Comparison of ENCODE assay signal across 12 cellular contexts in genomic region chr6:85110943-85111342, GRCh38.
DNase-seq lines count a peak whose midpoint lies in the region; ATAC-seq and TF ChIP-seq lines count a peak whose summit lies in the region.
"Had no signal": no experiment of that assay in that cellular context is flagged by ENCODE, and none has a peak within 500 bp of the region (broad histone marks: within the 10 kb centered on the region; RNA-seq: fewer than 3 reads in every experiment).

No MANE protein-coding gene starts in this region.

- no peaks in the 10 kb centered on the region for H3K79me2 ChIP-seq in mammary epithelial cell (ENCODE audit: insufficient read depth, low read length)

- peak; percentile 43 for DNase-seq in NCI-H1105 treated with DMSO at 0.1 percent for 48 hours (lab: John Stamatoyannopoulos, UW)
- DNase-seq in NCI-H1105 (lab: John Stamatoyannopoulos, UW) = no peak
- DNase-seq in NCI-H748 (lab: John Stamatoyannopoulos, UW; ENCODE audit: unreplicated experiment) = peak; percentile 60
- no peak for DNase-seq in brain microvascular endothelial cell
- no peak for DNase-seq in tibial artery
- no peak for DNase-seq in natural killer cell treated with Interleukin-12 subunit alpha and Interleukin-12 subunit beta and Interleukin-15 and Interleukin-18, amount 100 ng/mL, for 72 hours (ENCODE audit: low spot score)
- DNase-seq in mammary epithelial cell = no peak
- no peak for DNase-seq in DMS 273 treated with DMSO at 0.1 percent for 48 hours (lab: John Stamatoyannopoulos, UW)
- DNase-seq: CD4-positive, CD25-positive, alpha-beta regulatory T cell; H7 had no signal

- ATAC-seq in natural killer cell treated with Interleukin-12 subunit alpha and Interleukin-12 subunit beta and Interleukin-15 and Interleukin-18, amount 100 ng/mL, for 72 hours = no peak

- H4K20me1 ChIP-seq in mammary epithelial cell (ENCODE audit: insufficient read depth, low read length) = no peaks in the 10 kb centered on the region
- H4K20me1 ChIP-seq: BLaER1 treated with 17β-estradiol and CSF1 and Interleukin-3, amounts not matched to agents 10 nM and 100 nM had no signal

- no peaks in the 10 kb centered on the region for H3K36me3 ChIP-seq in brain microvascular endothelial cell (replicated peaks)
- H3K36me3 ChIP-seq in tibial artery = no peaks in the 10 kb centered on the region
- H3K36me3 ChIP-seq in mammary epithelial cell (ENCODE audit: insufficient read depth, low read length) = no peaks in the 10 kb centered on the region
- H3K36me3 ChIP-seq: BLaER1 treated with 17β-estradiol and CSF1 and Interleukin-3, amounts not matched to agents 10 nM and 100 nM had no signal

- H3K4me1 Mint-ChIP-seq in natural killer cell treated with Interleukin-12 subunit alpha and Interleukin-12 subunit beta and Interleukin-15 and Interleukin-18, amount 100 ng/mL, for 72 hours (ENCODE audit: low read depth in 2 of 2) = no peaks in the 10 kb centered on the region
- H3K4me1 Mint-ChIP-seq: CD4-positive, CD25-positive, alpha-beta regulatory T cell had no signal

- H3K4me1 ChIP-seq in tibial artery = peaks cover 0 to 37% (median 6%) of the 10 kb centered on the region in 4 donors
- H3K4me1 ChIP-seq in mammary epithelial cell (ENCODE audit: insufficient read depth, low read length) = no peaks in the 10 kb centered on the region
- H3K4me1 ChIP-seq: BLaER1 treated with 17β-estradiol and CSF1 and Interleukin-3, amounts not matched to agents 10 nM and 100 nM had no signal

- WGBS in mammary epithelial cell (ENCODE audit: low coverage, missing lambda C conversion rate) = 78% methylated on average over 2 of the region's 2 CpGs

- BruUV-seq in mammary epithelial cell (replicated peaks; lab: Mats Ljungman, UMichigan) = no TSS peak

- dilution Hi-C loops in mammary epithelial cell (cut with HindIII; ENCODE audit: low sequenced_read_pairs) = no loop called here

- no peaks in the 10 kb centered on the region for H3K27me3 ChIP-seq in brain microvascular endothelial cell (replicated peaks)
- no peaks in the 10 kb centered on the region for H3K27me3 ChIP-seq in tibial artery
- peaks cover 6% of the 10 kb centered on the region for H3K27me3 ChIP-seq in mammary epithelial cell (ENCODE audit: insufficient read depth, low read length)
- H3K27me3 ChIP-seq: BLaER1 treated with 17β-estradiol and CSF1 and Interleukin-3, amounts not matched to agents 10 nM and 100 nM had no signal

- H2AFZ ChIP-seq in mammary epithelial cell (ENCODE audit: low read depth, low read length) = no peak overlapping the region

- CTCF ChIA-PET in mammary epithelial cell (lab: Charles Lee; ENCODE audit: low non-redundant PET) = no interaction called here

- H3K4me3 ChIP-seq in brain microvascular endothelial cell (ENCODE audit: low read depth, low read length) (no peak overlapping the region), tibial artery (no peak overlapping the region), mammary epithelial cell (replicated peaks in 1 of 3; ENCODE audit: insufficient read depth in 1 of 3, low read depth in 2 of 3, low read length in 3 of 3) (no peak overlapping the region)
- H3K4me3 ChIP-seq: BLaER1 treated with 17β-estradiol and CSF1 and Interleukin-3, amounts not matched to agents 10 nM and 100 nM had no signal

- TF ChIP-seq CTCF in brain microvascular endothelial cell (IDR thresholded peaks at IDR 0.05; ENCODE audit: low read depth, low read length, missing control alignments) (no peak), tibial artery (IDR thresholded peaks at IDR 0.05) (no peak), mammary epithelial cell (conservative IDR thresholded peaks at IDR 0.05 in 1 of 2, IDR thresholded peaks at IDR 0.05 in 1 of 2; ENCODE audit: extremely low read depth in 1 of 2, insufficient read depth in 1 of 2, low read depth in 1 of 2, low read length in 2 of 2) (no peak)

- H3K27ac Mint-ChIP-seq in natural killer cell treated with Interleukin-12 subunit alpha and Interleukin-12 subunit beta and Interleukin-15 and Interleukin-18, amount 100 ng/mL, for 72 hours = no peak overlapping the region
- H3K27ac Mint-ChIP-seq: CD4-positive, CD25-positive, alpha-beta regulatory T cell had no signal

- no peak overlapping the region for H3K9ac ChIP-seq in mammary epithelial cell (ENCODE audit: insufficient read depth, low read length)
- H3K9ac ChIP-seq: BLaER1 treated with 17β-estradiol and CSF1 and Interleukin-3, amounts not matched to agents 10 nM and 100 nM had no signal

- H3K27me3 Mint-ChIP-seq in natural killer cell treated with Interleukin-12 subunit alpha and Interleukin-12 subunit beta and Interleukin-15 and Interleukin-18, amount 100 ng/mL, for 72 hours = no peaks in the 10 kb centered on the region
- H3K27me3 Mint-ChIP-seq: CD4-positive, CD25-positive, alpha-beta regulatory T cell had no signal

- in situ Hi-C loops in brain microvascular endothelial cell (cut with HindIII; ENCODE audit: low pct_ligation_motif_present, low sequenced_read_pairs) (no loop called here), mammary epithelial cell (cut with MboI; ENCODE audit: low sequenced_read_pairs in 2 of 2) (no loop called here)

- H3K4me3 Mint-ChIP-seq in natural killer cell treated with Interleukin-12 subunit alpha and Interleukin-12 subunit beta and Interleukin-15 and Interleukin-18, amount 100 ng/mL, for 72 hours = no peak overlapping the region
- H3K4me3 Mint-ChIP-seq: CD4-positive, CD25-positive, alpha-beta regulatory T cell had no signal

- H3K4me2 ChIP-seq in mammary epithelial cell (ENCODE audit: insufficient read depth, low read depth, low read length) = no peak overlapping the region
- H3K4me2 ChIP-seq: BLaER1 treated with 17β-estradiol and CSF1 and Interleukin-3, amounts not matched to agents 10 nM and 100 nM had no signal

- intact Hi-C loops in tibial artery (cut with DNase I; ENCODE audit: low total_unique reads) = no loop called here
- intact Hi-C loops in mammary epithelial cell (cut with micrococcal nuclease) = no loop called here

- no peaks in the 10 kb centered on the region for H3K36me3 Mint-ChIP-seq in natural killer cell treated with Interleukin-12 subunit alpha and Interleukin-12 subunit beta and Interleukin-15 and Interleukin-18, amount 100 ng/mL, for 72 hours
- H3K36me3 Mint-ChIP-seq: CD4-positive, CD25-positive, alpha-beta regulatory T cell had no signal

- H3K27ac ChIP-seq in brain microvascular endothelial cell = peak overlapping the region; percentile 45
- H3K27ac ChIP-seq in tibial artery = peak overlapping the region; percentile 50 to 53
- H3K27ac ChIP-seq in mammary epithelial cell (ENCODE audit: insufficient read depth, low read depth, low read length) = no peak overlapping the region
- H3K27ac ChIP-seq: 22Rv1; BLaER1 treated with 17β-estradiol and CSF1 and Interleukin-3, amounts not matched to agents 10 nM and 100 nM had no signal

- H3K9me3 Mint-ChIP-seq in natural killer cell treated with Interleukin-12 subunit alpha and Interleukin-12 subunit beta and Interleukin-15 and Interleukin-18, amount 100 ng/mL, for 72 hours = peaks cover 2% of the 10 kb centered on the region

- H3K9me3 ChIP-seq in tibial artery = no peaks in the 10 kb centered on the region
- H3K9me3 ChIP-seq in mammary epithelial cell (replicated peaks; ENCODE audit: insufficient read depth, low read length) = no peaks in the 10 kb centered on the region
- H3K9me3 ChIP-seq: BLaER1 treated with 17β-estradiol and CSF1 and Interleukin-3, amounts not matched to agents 10 nM and 100 nM had no signal

Comparison
In these comparisons a context has a peak if more than half of its experiments do, and no peak if none do; other contexts are left out.
1. DNase-seq: peak in NCI-H1105 treated with DMSO at 0.1 percent for 48 hours (single experiment) and NCI-H748 (single experiment); none in NCI-H1105 (single experiment), brain microvascular endothelial cell (single experiment), tibial artery (0 of 2), natural killer cell treated with Interleukin-12 subunit alpha and Interleukin-12 subunit beta and Interleukin-15 and Interleukin-18, amount 100 ng/mL, for 72 hours (single experiment), mammary epithelial cell (single experiment) and DMS 273 treated with DMSO at 0.1 percent for 48 hours (single experiment).